Comparison of ENCODE assay signal across 8 cellular contexts in genomic region chrX:152941328-152942111, GRCh38. TPM values are rescaled to one million over a fixed set of nuclear protein-coding genes. Genes with fewer than 3 reads are reported as not detected.
DNase-seq lines count a peak whose midpoint lies in the region; ATAC-seq and TF ChIP-seq lines count a peak whose summit lies in the region.

No MANE protein-coding gene starts in this region.

- H3K4me1 ChIP-seq in ES-I3 (ENCODE audit: insufficient read depth, low read length) = peaks cover 3% of the 10 kb centered on the region

- H3K4me3 Mint-ChIP-seq in natural killer cell = peak overlapping the region; percentile 80

- H3K36me3 Mint-ChIP-seq in natural killer cell = no peaks in the 10 kb centered on the region

- intact Hi-C loops in natural killer cell (cut with micrococcal nuclease) = loop anchor here (1.0 to 5.0 kb wide), 2 partner anchors 566 to 726 kb away; no protein-coding TSS in a partner anchor

- no peaks in the 10 kb centered on the region for H3K36me3 ChIP-seq in ES-I3 (ENCODE audit: insufficient read depth, low read length)

- peak overlapping the region; percentile 59 for H3K9ac ChIP-seq in ES-I3 (ENCODE audit: low read depth, low read length)

- ATAC-seq in natural killer cell = peak; percentile 97 to 98 (median 98)

- peaks cover 5 to 8% of the 10 kb centered on the region in 2 donors for H3K4me1 Mint-ChIP-seq in natural killer cell

- DNase-seq in H4 (ENCODE audit: low spot score) = peak; percentile 89
- DNase-seq in RPMI8226 = peak; percentile 96
- DNase-seq in activated T-helper 9 cell treated with anti-CD3 and anti-CD28 coated beads, Interleukin-2, amount 50 U/mL, for 16 hours (ENCODE audit: low read depth) = peak; percentile 83
- DNase-seq in fibroblast of peridontal ligament (ENCODE audit: extremely low read depth) = peak; percentile 86
- peak; percentile 86 for DNase-seq in natural killer cell
- peak; percentile 87 for DNase-seq in stimulated activated naive CD4-positive, alpha-beta T cell treated with Interleukin-2 at 50 U/mL for 16 hours (lab: John Stamatoyannopoulos, UW)

- H3K27ac Mint-ChIP-seq in natural killer cell = peak overlapping the region; percentile 83 to 90

- no peaks in the 10 kb centered on the region for H3K9me3 ChIP-seq in ES-I3 (ENCODE audit: control insufficient read depth, insufficient read depth, low read length)

- TF ChIP-seq CTCF in LNCAP (IDR thresholded peaks at IDR 0.05) (peak; percentile 63), natural killer cell (IDR thresholded peaks at IDR 0.05) (peak; percentile 73)

- H3K27me3 Mint-ChIP-seq in natural killer cell (ENCODE audit: low read depth in 2 of 2) = peaks cover 0 to 6% of the 10 kb centered on the region in 2 donors

- no peaks in the 10 kb centered on the region for H3K9me3 Mint-ChIP-seq in natural killer cell

RNA-seq across cellular contexts. Expression of gene ZNF185, which starts 43.7 kb away (rescaled TPM):
- total RNA-seq in H4 (2014; rRNA removed; shearing (Covaris generic)) = 0.37 and 0.62 TPM in 2 replicates
- 10 to 100 TPM in 1 of 3 donors, 1 to 10 TPM in 2; 1.9 to 12.4 (median 6.5) TPM for total RNA-seq in natural killer cell

RNA-seq across cellular contexts. Expression of gene PNMA5, which starts 52.4 kb away (rescaled TPM):
- total RNA-seq in H4 (2014; rRNA removed; shearing (Covaris generic)) = not detected in 2 replicates
- not detected for total RNA-seq in natural killer cell

Comparison
In these comparisons a context has a peak if more than half of its experiments do, and no peak if none do; other contexts are left out.
1. Peak in every context shown above with its lines: DNase-seq and ATAC-seq.